ENCODE assay signal across 20 cellular contexts in the genomic region with DNA sequence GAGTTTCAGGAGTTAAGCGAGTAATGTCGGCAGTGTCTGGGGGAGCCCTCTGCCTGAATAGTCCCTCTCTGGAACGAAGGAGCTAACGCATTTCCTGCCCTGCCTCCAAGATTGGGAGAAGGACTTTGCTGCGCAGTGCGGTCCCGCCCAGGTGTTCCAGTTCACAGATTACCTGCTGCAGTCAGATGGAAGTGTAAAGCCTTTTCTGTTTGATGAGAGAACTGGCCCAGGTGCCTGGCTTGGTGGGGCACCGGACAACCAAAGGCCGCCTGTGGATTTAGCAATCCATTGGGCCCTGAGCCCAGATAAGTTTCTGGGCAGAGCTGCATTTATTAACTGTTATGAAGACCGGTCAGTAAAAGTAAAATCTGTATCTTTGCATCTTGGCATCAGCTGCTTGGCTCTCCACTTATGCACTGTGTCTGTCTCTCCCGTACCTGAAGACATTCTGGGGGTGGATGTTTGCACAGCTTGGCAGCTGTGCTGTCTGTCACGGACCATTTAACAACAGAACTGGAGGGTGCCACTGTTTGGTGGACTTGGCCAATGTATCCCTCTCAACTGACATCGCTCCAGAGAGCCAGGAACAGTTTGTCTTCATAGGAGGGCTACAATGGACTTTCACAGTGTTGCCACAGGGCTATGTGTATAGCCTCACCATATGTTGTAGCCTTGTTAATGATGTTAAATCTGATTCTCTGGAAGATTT.
DNase-seq lines count a peak whose midpoint lies in the region; ATAC-seq, FAIRE-seq and TF ChIP-seq lines count a peak whose summit lies in the region.
"Had no signal": no experiment of that assay in that cellular context is flagged by ENCODE, and none has a peak within 500 bp of the region (broad histone marks: within the 10 kb centered on the region; RNA-seq: fewer than 3 reads in every experiment).

No MANE protein-coding gene starts in this region.

- no peak for TF ChIP-seq EP300 in SK-N-SH (IDR thresholded peaks at IDR 0.05; ENCODE audit: borderline replicate concordance in 1 of 2, low read depth in 1 of 2, low read length in 1 of 2)

- DNase-seq in SK-N-SH (no peak), NCI-H510A (lab: John Stamatoyannopoulos, UW) (peak; percentile 49), bronchial epithelial cell (ENCODE audit: low read depth) (no peak), small intestine (no peak)
- DNase-seq in activated CD4-positive, alpha-beta T cell treated with anti-CD3 and anti-CD28 coated beads, Interleukin-2, amount 50 U/mL, for 1 hour, result no peak
- DNase-seq in activated CD8-positive, alpha-beta memory T cell treated with anti-CD3 and anti-CD28 coated beads, Interleukin-2, amount 50 U/mL, for 4 hours, result no peak
- DNase-seq: activated CD4-positive, CD25-positive, alpha-beta regulatory T cell treated with anti-CD3 and anti-CD28 coated beads, Interleukin-2, amount 50 U/mL, for 72 hours; activated gamma-delta T cell treated with Interleukin-2 at 50 U/mL for 16 hours; H9; hypothalamus; KBM-7; nephron progenitor cell; psoas muscle; stimulated activated CD4-positive, alpha-beta T cell treated with anti-CD3 and anti-CD28 coated beads, Interleukin-12 subunit alpha, Interleukin-12 subunit beta, amount 100 ng/mL, for 4 hours; stimulated activated naive B cell treated with anti-CD40 and anti-IgM and Interleukin-4, amounts not matched to agents 10 μg/mL and 1 μg/mL and 100 μg/mL, for 72 hours; T-helper 2 cell had no signal

- CTCF ChIA-PET in SK-N-SH (lab: Yijun Ruan, JAX), result no interaction called here

- peak; percentile 86 for FAIRE-seq in bronchial epithelial cell (lab: Jason Lieb, UNC)
- FAIRE-seq in small intestine (lab: Jason Lieb, UNC), result no peak

- TF ChIP-seq CTCF in SK-N-SH (IDR thresholded peaks at IDR 0.05) (no peak), bronchial epithelial cell (IDR thresholded peaks at IDR 0.05; ENCODE audit: insufficient read depth, low read length, severe bottlenecking) (no peak)

- no peak overlapping the region for H2AFZ ChIP-seq in SK-N-SH (ENCODE audit: low read depth)

- H3K36me3 ChIP-seq in SK-N-SH (replicated peaks in 1 of 2; ENCODE audit: control insufficient read depth in 1 of 2, insufficient read depth in 2 of 2, low read length in 1 of 2) (no peaks in the 10 kb centered on the region), bronchial epithelial cell (ENCODE audit: control insufficient read depth, insufficient read depth, low read length) (no peaks in the 10 kb centered on the region), small intestine (ENCODE audit: control insufficient read depth in 2 of 2, insufficient read depth in 2 of 2, low read length in 2 of 2) (no peaks in the 10 kb centered on the region)
- H3K36me3 ChIP-seq: tibial nerve had no signal

- H3K79me2 ChIP-seq in SK-N-SH (ENCODE audit: insufficient read depth), result no peaks in the 10 kb centered on the region

- no peak overlapping the region for H3K4me2 ChIP-seq in SK-N-SH

- ATAC-seq in SK-N-SH treated with all-trans-retinoic acid at 6 μM for 48 hours (no peak), GM18502 (IDR thresholded peaks at IDR 0.05; ENCODE audit: poor library complexity, unreplicated experiment) (no peak)
- ATAC-seq: psoas muscle; stimulated activated naive B cell treated with anti-CD40 and anti-IgM and Interleukin-4, amounts not matched to agents 10 μg/mL and 1 μg/mL and 100 μg/mL, for 72 hours had no signal

- TF ChIP-seq RAD21 in SK-N-SH (IDR thresholded peaks at IDR 0.05; ENCODE audit: low read length), result no peak

- WGBS in SK-N-SH (ENCODE audit: low lambda C conversion rate), result 35% methylated on average over 11 of the region's 13 CpGs
- 84 to 88% (median 85%) methylated on average over 13 of the region's 13 CpGs for WGBS in small intestine, 3 donors

- H3K4me3 ChIP-seq in SK-N-SH (ENCODE audit: low read depth in 2 of 2, low read length in 1 of 2) (no peak overlapping the region), bronchial epithelial cell (ENCODE audit: low read depth, low read length) (no peak overlapping the region), small intestine (ENCODE audit: low read depth in 1 of 2, low read length in 2 of 2) (no peak overlapping the region)
- H3K4me3 ChIP-seq: psoas muscle, tibial nerve had no signal

- H3K9me3 ChIP-seq in SK-N-SH, result no peaks in the 10 kb centered on the region
- peaks cover 2% of the 10 kb centered on the region for H3K9me3 ChIP-seq in small intestine (ENCODE audit: control insufficient read depth, low read depth)
- H3K9me3 ChIP-seq: psoas muscle had no signal

- POLR2A ChIA-PET in SK-N-SH (lab: Yijun Ruan, JAX), result no interaction called here

- H3F3A ChIP-seq in SK-N-SH (replicated peaks; ENCODE audit: insufficient read depth), result no peaks in the 10 kb centered on the region

- H3K4me1 ChIP-seq in SK-N-SH (ENCODE audit: control insufficient read depth in 1 of 2, insufficient read depth in 2 of 2, low read depth in 1 of 2, low read length in 1 of 2) (peaks cover 0 to 6% of the 10 kb centered on the region in 2 experiments; a peak in 1 of 4 replicates), small intestine (ENCODE audit: control insufficient read depth in 2 of 2, insufficient read depth in 1 of 2, low read depth in 1 of 2, low read length in 1 of 2) (no peaks in the 10 kb centered on the region)
- H3K4me1 ChIP-seq: psoas muscle, tibial nerve had no signal

- H3K9me2 ChIP-seq in SK-N-SH, result no peaks in the 10 kb centered on the region

- H3K9ac ChIP-seq in SK-N-SH, result no peak overlapping the region

- no peaks in the 10 kb centered on the region for H3K27me3 ChIP-seq in SK-N-SH (ENCODE audit: insufficient read depth)
- H3K27me3 ChIP-seq in bronchial epithelial cell (ENCODE audit: control insufficient read depth, insufficient read depth, low read length), result no peaks in the 10 kb centered on the region
- H3K27me3 ChIP-seq in small intestine (ENCODE audit: control insufficient read depth in 2 of 2, insufficient read depth in 2 of 2, low read length in 2 of 2), result no peaks in the 10 kb centered on the region
- H3K27me3 ChIP-seq: tibial nerve had no signal

- H4K20me1 ChIP-seq in SK-N-SH (ENCODE audit: insufficient read depth), result no peaks in the 10 kb centered on the region

- H3K27ac ChIP-seq in SK-N-SH (ENCODE audit: low read depth in 2 of 2, low read length in 1 of 2) (no peak overlapping the region), small intestine (ENCODE audit: low read depth in 1 of 2, low read length in 1 of 2) (no peak overlapping the region)
- H3K27ac ChIP-seq: 22Rv1, psoas muscle, tibial nerve had no signal

TF ChIP-seq in SK-N-SH, 30 proteins besides CTCF, POLR2A, EP300 and RAD21:
- TF ChIP-seq JUND (IDR thresholded peaks at IDR 0.05), result no peak
- TF ChIP-seq GATA2 (CRISPR knock-in tag; IDR thresholded peaks at IDR 0.05), result peak; percentile 41

TF ChIP-seq in SK-N-SH treated with all-trans-retinoic acid at 6 μM for 48 hours, 23 proteins besides CTCF, POLR2A, EP300 and RAD21 (continues in another document):
- TF ChIP-seq, protein P1, sequence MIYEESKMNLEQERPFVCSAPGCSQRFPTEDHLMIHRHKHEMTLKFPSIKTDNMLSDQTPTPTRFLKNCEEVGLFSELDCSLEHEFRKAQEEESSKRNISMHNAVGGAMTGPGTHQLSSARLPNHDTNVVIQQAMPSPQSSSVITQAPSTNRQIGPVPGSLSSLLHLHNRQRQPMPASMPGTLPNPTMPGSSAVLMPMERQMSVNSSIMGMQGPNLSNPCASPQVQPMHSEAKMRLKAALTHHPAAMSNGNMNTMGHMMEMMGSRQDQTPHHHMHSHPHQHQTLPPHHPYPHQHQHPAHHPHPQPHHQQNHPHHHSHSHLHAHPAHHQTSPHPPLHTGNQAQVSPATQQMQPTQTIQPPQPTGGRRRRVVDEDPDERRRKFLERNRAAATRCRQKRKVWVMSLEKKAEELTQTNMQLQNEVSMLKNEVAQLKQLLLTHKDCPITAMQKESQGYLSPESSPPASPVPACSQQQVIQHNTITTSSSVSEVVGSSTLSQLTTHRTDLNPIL (CRISPR knock-in tag; IDR thresholded peaks at IDR 0.05; ENCODE audit: low read depth), result no peak
- no peak for TF ChIP-seq TSHZ2 (CRISPR knock-in tag; IDR thresholded peaks at IDR 0.05)
- TF ChIP-seq PPARA (CRISPR knock-in tag; IDR thresholded peaks at IDR 0.05; ENCODE audit: borderline replicate concordance), result no peak
- TF ChIP-seq TOX (CRISPR knock-in tag; IDR thresholded peaks at IDR 0.05; ENCODE audit: borderline replicate concordance), result no peak
- TF ChIP-seq TCF4 (CRISPR knock-in tag; IDR thresholded peaks at IDR 0.05; ENCODE audit: borderline replicate concordance), result no peak
- no peak for TF ChIP-seq ESRRG (CRISPR knock-in tag; IDR thresholded peaks at IDR 0.05)
- TF ChIP-seq ISL1 (CRISPR knock-in tag; IDR thresholded peaks at IDR 0.05), result no peak
- no peak for TF ChIP-seq GLIS3 (CRISPR knock-in tag; IDR thresholded peaks at IDR 0.05)
- TF ChIP-seq CSDC2 (CRISPR knock-in tag; IDR thresholded peaks at IDR 0.05), result no peak
- no peak for TF ChIP-seq ZNF70 (CRISPR knock-in tag; IDR thresholded peaks at IDR 0.05)
- no peak for TF ChIP-seq ARNTL (CRISPR knock-in tag; IDR thresholded peaks at IDR 0.05; ENCODE audit: borderline replicate concordance, low read depth)
- no peak for TF ChIP-seq SNAI2 (CRISPR knock-in tag; IDR thresholded peaks at IDR 0.05)
- TF ChIP-seq RARB (CRISPR knock-in tag; IDR thresholded peaks at IDR 0.05), result no peak
- TF ChIP-seq OSR1 (CRISPR knock-in tag; IDR thresholded peaks at IDR 0.05), result no peak
